ENCODE assay signal across 24 cellular contexts in genomic region chr19:28977826-28978225, GRCh38.
DNase-seq lines count a peak whose midpoint lies in the region; ATAC-seq and TF ChIP-seq lines count a peak whose summit lies in the region.
"Had no signal": no experiment of that assay in that cellular context is flagged by ENCODE, and none has a peak within 500 bp of the region (broad histone marks: within the 10 kb centered on the region; RNA-seq: fewer than 3 reads in every experiment).

No MANE protein-coding gene starts in this region.

- no peak for ATAC-seq in HG02642 (IDR thresholded peaks at IDR 0.05; ENCODE audit: poor library complexity, unreplicated experiment)
- ATAC-seq: activated CD4-positive, CD25-positive, alpha-beta regulatory T cell treated with anti-CD3 and anti-CD28 coated beads, Interleukin-2, amount 50 U/mL, for 24 hours; activated CD8-positive, alpha-beta T cell treated with anti-CD3 and anti-CD28 coated beads, Interleukin-2, amount 10 ng/mL, durations not matched to agents 7 days and 5 days; body of pancreas; effector memory CD8-positive, alpha-beta T cell; left ventricle myocardium superior; stimulated activated naive B cell treated with anti-CD40 and anti-IgM and Interleukin-4, amounts not matched to agents 10 μg/mL and 1 μg/mL and 100 μg/mL, for 72 hours had no signal

- no peaks in the 10 kb centered on the region for H3K36me3 Mint-ChIP-seq in neural crest cell (ENCODE audit: low read depth)

- H3K36me3 ChIP-seq in BJ (ENCODE audit: control insufficient read depth, insufficient read depth, low read length) (no peaks in the 10 kb centered on the region), NT2/D1 (ENCODE audit: insufficient read depth, insufficient read length, low read length) (no peaks in the 10 kb centered on the region)
- H3K36me3 ChIP-seq: colonic mucosa had no signal

- H3K4me3 ChIP-seq in BJ (ENCODE audit: low read depth, low read length) = no peak overlapping the region
- no peak overlapping the region for H3K4me3 ChIP-seq in NT2/D1 (ENCODE audit: insufficient read length, low read depth)
- no peak overlapping the region for H3K4me3 ChIP-seq in fibroblast of mammary gland (ENCODE audit: control insufficient read depth, low read depth, low read length)
- H3K4me3 ChIP-seq: body of pancreas, colonic mucosa, skin epidermis had no signal

- no peak overlapping the region for H3K27ac Mint-ChIP-seq in neural crest cell (ENCODE audit: unreplicated experiment)
- H3K27ac Mint-ChIP-seq: activated CD8-positive, alpha-beta T cell treated with anti-CD3 and anti-CD28 coated beads, Interleukin-2, amount 10 ng/mL, durations not matched to agents 7 days and 5 days; effector memory CD8-positive, alpha-beta T cell; stimulated activated naive B cell treated with anti-CD40 and anti-IgM and Interleukin-4, amounts not matched to agents 10 μg/mL and 1 μg/mL and 100 μg/mL, for 72 hours had no signal

- no peak for DNase-seq in BJ (ENCODE audit: low read depth)
- DNase-seq in NT2/D1 (ENCODE audit: low read depth, low spot score) = peak; percentile 15
- no peak for DNase-seq in fibroblast of mammary gland (ENCODE audit: low read depth)
- DNase-seq in neural crest cell (ENCODE audit: low read depth, low spot score) = no peak
- DNase-seq in posterior vena cava (ENCODE audit: low spot score) = no peak
- DNase-seq in NOMO-1 treated with DMSO at 0.1 percent for 48 hours (lab: John Stamatoyannopoulos, UW; ENCODE audit: unreplicated experiment) = no peak
- no peak for DNase-seq in stimulated activated CD4-positive, alpha-beta T cell treated with anti-CD3 and anti-CD28 coated beads, Interleukin-12 subunit alpha, Interleukin-12 subunit beta, amount 100 ng/mL, for 4 hours
- DNase-seq: activated CD8-positive, alpha-beta T cell treated with anti-CD3 and anti-CD28 coated beads, Interleukin-2, amount 10 ng/mL, durations not matched to agents 7 days and 5 days; activated gamma-delta T cell; body of pancreas; colonic mucosa; DMS79; effector memory CD8-positive, alpha-beta T cell; head of caudate nucleus; KG1; left ventricle myocardium superior; NCI-H187; NCI-H226; NCI-H82; SHP77 treated with DMSO at 0.1 percent for 48 hours; stimulated activated naive B cell treated with anti-CD40 and anti-IgM and Interleukin-4, amounts not matched to agents 10 μg/mL and 1 μg/mL and 100 μg/mL, for 72 hours had no signal

- no peaks in the 10 kb centered on the region for H3K4me1 Mint-ChIP-seq in neural crest cell
- H3K4me1 Mint-ChIP-seq: stimulated activated naive B cell treated with anti-CD40 and anti-IgM and Interleukin-4, amounts not matched to agents 10 μg/mL and 1 μg/mL and 100 μg/mL, for 72 hours had no signal

- H3K9me3 Mint-ChIP-seq in neural crest cell = no peaks in the 10 kb centered on the region
- H3K9me3 Mint-ChIP-seq: effector memory CD8-positive, alpha-beta T cell; stimulated activated naive B cell treated with anti-CD40 and anti-IgM and Interleukin-4, amounts not matched to agents 10 μg/mL and 1 μg/mL and 100 μg/mL, for 72 hours had no signal

- no peaks in the 10 kb centered on the region for H3K4me1 ChIP-seq in NT2/D1 (ENCODE audit: insufficient read depth, insufficient read length)
- H3K4me1 ChIP-seq: body of pancreas, colonic mucosa had no signal

- peak; percentile 31 for TF ChIP-seq CTCF in BJ (IDR thresholded peaks at IDR 0.05; ENCODE audit: insufficient read depth, low read depth, low read length)
- TF ChIP-seq CTCF in fibroblast of mammary gland (conservative IDR thresholded peaks at IDR 0.05; ENCODE audit: control insufficient read depth, insufficient read depth, low read depth, low read length) = peak; percentile 9
- peak; percentile 48 for TF ChIP-seq CTCF in neural crest cell (conservative IDR thresholded peaks at IDR 0.05)

- POLR2A ChIA-PET in BJ (lab: Charles Lee) = no interaction called here

- intact Hi-C loops in posterior vena cava (cut with DNase I) = no loop called here

- no peak overlapping the region for H3K4me3 Mint-ChIP-seq in neural crest cell
- H3K4me3 Mint-ChIP-seq: activated CD8-positive, alpha-beta T cell treated with anti-CD3 and anti-CD28 coated beads, Interleukin-2, amount 10 ng/mL, durations not matched to agents 7 days and 5 days; effector memory CD8-positive, alpha-beta T cell; stimulated activated naive B cell treated with anti-CD40 and anti-IgM and Interleukin-4, amounts not matched to agents 10 μg/mL and 1 μg/mL and 100 μg/mL, for 72 hours had no signal

- no peak overlapping the region for H3K9ac ChIP-seq in NT2/D1 (ENCODE audit: insufficient read length, low read depth)

- H3K27me3 Mint-ChIP-seq in neural crest cell (ENCODE audit: low read depth) = no peaks in the 10 kb centered on the region

- peaks cover under 1% of the 10 kb centered on the region; the same call in 1 of the 2 replicates for H3K27me3 ChIP-seq in BJ (ENCODE audit: control insufficient read depth, insufficient read depth, low read length)
- H3K27me3 ChIP-seq in NT2/D1 (ENCODE audit: insufficient read depth, insufficient read length) = peaks cover 3% of the 10 kb centered on the region
- H3K27me3 ChIP-seq: body of pancreas, colonic mucosa had no signal

- H3K9me3 ChIP-seq in NT2/D1 (ENCODE audit: insufficient read depth, low read length) = no peaks in the 10 kb centered on the region
- H3K9me3 ChIP-seq: body of pancreas, colonic mucosa had no signal

- CTCF ChIA-PET in BJ (lab: Yijun Ruan, JAX) = interaction anchor here (0.9 to 2.1 kb wide), 3 partner anchors 91 to 240 kb away, joined by 3 to 5 read pairs (median 3); no protein-coding TSS in a partner anchor
